1 cellular context compared by ENCODE assay signal in genomic region chr3:9916734-9917680, GRCh38.
TF ChIP-seq lines count a peak whose summit lies in the region.

A gene with protein sequence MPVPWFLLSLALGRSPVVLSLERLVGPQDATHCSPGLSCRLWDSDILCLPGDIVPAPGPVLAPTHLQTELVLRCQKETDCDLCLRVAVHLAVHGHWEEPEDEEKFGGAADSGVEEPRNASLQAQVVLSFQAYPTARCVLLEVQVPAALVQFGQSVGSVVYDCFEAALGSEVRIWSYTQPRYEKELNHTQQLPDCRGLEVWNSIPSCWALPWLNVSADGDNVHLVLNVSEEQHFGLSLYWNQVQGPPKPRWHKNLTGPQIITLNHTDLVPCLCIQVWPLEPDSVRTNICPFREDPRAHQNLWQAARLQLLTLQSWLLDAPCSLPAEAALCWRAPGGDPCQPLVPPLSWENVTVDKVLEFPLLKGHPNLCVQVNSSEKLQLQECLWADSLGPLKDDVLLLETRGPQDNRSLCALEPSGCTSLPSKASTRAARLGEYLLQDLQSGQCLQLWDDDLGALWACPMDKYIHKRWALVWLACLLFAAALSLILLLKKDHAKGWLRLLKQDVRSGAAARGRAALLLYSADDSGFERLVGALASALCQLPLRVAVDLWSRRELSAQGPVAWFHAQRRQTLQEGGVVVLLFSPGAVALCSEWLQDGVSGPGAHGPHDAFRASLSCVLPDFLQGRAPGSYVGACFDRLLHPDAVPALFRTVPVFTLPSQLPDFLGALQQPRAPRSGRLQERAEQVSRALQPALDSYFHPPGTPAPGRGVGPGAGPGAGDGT (plus strand): TSS chr3:9917098. CDS start chr3:9917316, 218 bp downstream.

TF ChIP-seq in WTC11, 78 proteins besides CTCF, POLR2A, EP300 and RAD21 (continued from another document):
- TF ChIP-seq AR (CRISPR knock-in tag; IDR thresholded peaks at IDR 0.05) = no peak
- no peak for TF ChIP-seq IRF1 (CRISPR knock-in tag; IDR thresholded peaks at IDR 0.05)
- no peak for TF ChIP-seq TCF7 (CRISPR knock-in tag; IDR thresholded peaks at IDR 0.05; ENCODE audit: low read depth)
- TF ChIP-seq, protein P1, sequence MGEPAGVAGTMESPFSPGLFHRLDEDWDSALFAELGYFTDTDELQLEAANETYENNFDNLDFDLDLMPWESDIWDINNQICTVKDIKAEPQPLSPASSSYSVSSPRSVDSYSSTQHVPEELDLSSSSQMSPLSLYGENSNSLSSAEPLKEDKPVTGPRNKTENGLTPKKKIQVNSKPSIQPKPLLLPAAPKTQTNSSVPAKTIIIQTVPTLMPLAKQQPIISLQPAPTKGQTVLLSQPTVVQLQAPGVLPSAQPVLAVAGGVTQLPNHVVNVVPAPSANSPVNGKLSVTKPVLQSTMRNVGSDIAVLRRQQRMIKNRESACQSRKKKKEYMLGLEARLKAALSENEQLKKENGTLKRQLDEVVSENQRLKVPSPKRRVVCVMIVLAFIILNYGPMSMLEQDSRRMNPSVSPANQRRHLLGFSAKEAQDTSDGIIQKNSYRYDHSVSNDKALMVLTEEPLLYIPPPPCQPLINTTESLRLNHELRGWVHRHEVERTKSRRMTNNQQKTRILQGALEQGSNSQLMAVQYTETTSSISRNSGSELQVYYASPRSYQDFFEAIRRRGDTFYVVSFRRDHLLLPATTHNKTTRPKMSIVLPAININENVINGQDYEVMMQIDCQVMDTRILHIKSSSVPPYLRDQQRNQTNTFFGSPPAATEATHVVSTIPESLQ (CRISPR knock-in tag; IDR thresholded peaks at IDR 0.05) = no peak
- no peak for TF ChIP-seq ZNF425 (CRISPR knock-in tag; conservative IDR thresholded peaks at IDR 0.05)
